In genomic region chr16:67406111-67406593, GRCh38 we compare ENCODE assay signal across 15 cellular contexts. TPM values are rescaled to one million over a fixed set of nuclear protein-coding genes. Genes with fewer than 3 reads are reported as not detected.
DNase-seq lines count a peak whose midpoint lies in the region; ATAC-seq and TF ChIP-seq lines count a peak whose summit lies in the region.
"Had no signal": no experiment of that assay in that cellular context is flagged by ENCODE, and none has a peak within 500 bp of the region (broad histone marks: within the 10 kb centered on the region; RNA-seq: fewer than 3 reads in every experiment).

No MANE protein-coding gene starts in this region.

- intact Hi-C loops in activated CD4-positive, alpha-beta T cell treated with anti-CD3 and anti-CD28 coated beads, Interleukin-2, amount 10 ng/mL, durations not matched to agents 24 days and 14 days (cut with micrococcal nuclease): no loop called here

- H3K79me2 ChIP-seq in ACC112 (ENCODE audit: control insufficient read depth, insufficient read depth, low read length, unreplicated experiment): no peaks in the 10 kb centered on the region
- H3K79me2 ChIP-seq in SK-N-SH (ENCODE audit: insufficient read depth): peaks cover 23% of the 10 kb centered on the region

- H3K4me2 ChIP-seq in SK-N-SH: peak overlapping the region; percentile 66

- H3K27me3 Mint-ChIP-seq in osteocyte (ENCODE audit: unreplicated experiment): no peaks in the 10 kb centered on the region
- peaks cover 5% of the 10 kb centered on the region for H3K27me3 Mint-ChIP-seq in activated CD4-positive, alpha-beta T cell treated with anti-CD3 and anti-CD28 coated beads, Interleukin-2, amount 10 ng/mL, durations not matched to agents 24 days and 14 days

- H3K4me3 Mint-ChIP-seq in osteocyte (ENCODE audit: unreplicated experiment): no peak overlapping the region
- no peak overlapping the region for H3K4me3 Mint-ChIP-seq in activated CD4-positive, alpha-beta T cell treated with anti-CD3 and anti-CD28 coated beads, Interleukin-2, amount 10 ng/mL, durations not matched to agents 24 days and 14 days
- H3K4me3 Mint-ChIP-seq: activated naive CD4-positive, alpha-beta T cell treated with anti-CD3 and anti-CD28 coated beads, Interleukin-2, amount 50 U/mL, for 24 hours; naive thymus-derived CD4-positive, alpha-beta T cell; stimulated activated memory B cell treated with anti-CD40 and anti-IgM and Interleukin-4, amounts not matched to agents 10 μg/mL and 1 μg/mL and 100 μg/mL, for 72 hours had no signal

- peaks cover 24% of the 10 kb centered on the region for H3K4me1 Mint-ChIP-seq in osteocyte (ENCODE audit: unreplicated experiment)
- no peaks in the 10 kb centered on the region for H3K4me1 Mint-ChIP-seq in activated CD4-positive, alpha-beta T cell treated with anti-CD3 and anti-CD28 coated beads, Interleukin-2, amount 10 ng/mL, durations not matched to agents 24 days and 14 days
- H3K4me1 Mint-ChIP-seq: activated naive CD4-positive, alpha-beta T cell treated with anti-CD3 and anti-CD28 coated beads, Interleukin-2, amount 50 U/mL, for 24 hours; naive thymus-derived CD4-positive, alpha-beta T cell; stimulated activated memory B cell treated with anti-CD40 and anti-IgM and Interleukin-4, amounts not matched to agents 10 μg/mL and 1 μg/mL and 100 μg/mL, for 72 hours had no signal

- H3K27ac ChIP-seq in ACC112 (ENCODE audit: low read depth, low read length): peak overlapping the region; percentile 74
- peak overlapping the region; percentile 78 to 98 for H3K27ac ChIP-seq in SK-N-SH (ENCODE audit: low read depth in 2 of 2, low read length in 1 of 2)

- no peaks in the 10 kb centered on the region for H3K27me3 ChIP-seq in ACC112 (ENCODE audit: insufficient read depth, low read length)
- H3K27me3 ChIP-seq in SK-N-SH (ENCODE audit: insufficient read depth): no peaks in the 10 kb centered on the region

- H3F3A ChIP-seq in SK-N-SH (replicated peaks; ENCODE audit: insufficient read depth): peaks cover 21% of the 10 kb centered on the region

- H3K9ac ChIP-seq in SK-N-SH: peak overlapping the region; percentile 66

- H3K9me3 ChIP-seq in SK-N-SH: no peaks in the 10 kb centered on the region

- POLR2A ChIA-PET in SK-N-SH (lab: Yijun Ruan, JAX): interaction anchor here (1.5 kb wide), 1 partner anchor 10 kb away, joined by 6 read pairs; no protein-coding TSS in a partner anchor

- TF ChIP-seq CTCF in SK-N-SH (IDR thresholded peaks at IDR 0.05) (no peak), fibroblast of pulmonary artery (IDR thresholded peaks at IDR 0.05; ENCODE audit: low read length, missing control alignments) (no peak), osteocyte (IDR thresholded peaks at IDR 0.05) (no peak)

- DNase-seq in SK-N-SH (no peak), fibroblast of pulmonary artery (ENCODE audit: low read depth) (peak; percentile 38), osteocyte (ENCODE audit: extremely low spot score, unreplicated experiment) (no peak), GF-D8 (lab: John Stamatoyannopoulos, UW) (no peak), SKM-1 treated with dmso at 0.1 percent for 144 hours (lab: John Stamatoyannopoulos, UW; ENCODE audit: unreplicated experiment) (no peak)
- DNase-seq in activated CD4-positive, alpha-beta T cell treated with anti-CD3 and anti-CD28 coated beads, Interleukin-2, amount 10 ng/mL, durations not matched to agents 24 days and 14 days: no peak
- DNase-seq: activated CD4-positive, alpha-beta T cell treated with anti-CD3 and anti-CD28 coated beads, Interleukin-2, amount 50 U/mL, for 48 hours; effector CD4-positive, alpha-beta T cell; naive thymus-derived CD4-positive, alpha-beta T cell; NCI-H1436; NCI-H82 had no signal

- TF ChIP-seq RAD21 in SK-N-SH (IDR thresholded peaks at IDR 0.05; ENCODE audit: low read length): no peak

- CTCF ChIA-PET in SK-N-SH (lab: Yijun Ruan, JAX): interaction anchor here (0.8 to 1.9 kb wide), 4 partner anchors 8 to 60 kb away, joined by 4 to 6 read pairs (median 4); partner anchors contain the start of gene TPPP3

- H3K36me3 ChIP-seq in ACC112 (ENCODE audit: insufficient read depth, low read length): no peaks in the 10 kb centered on the region
- H3K36me3 ChIP-seq in SK-N-SH (replicated peaks in 1 of 2; ENCODE audit: control insufficient read depth in 1 of 2, insufficient read depth in 2 of 2, low read length in 1 of 2): peaks cover 0 to 6% of the 10 kb centered on the region in 2 experiments

- H4K20me1 ChIP-seq in SK-N-SH (ENCODE audit: insufficient read depth): no peaks in the 10 kb centered on the region

- no peaks in the 10 kb centered on the region for H3K9me3 Mint-ChIP-seq in osteocyte (ENCODE audit: unreplicated experiment)
- no peaks in the 10 kb centered on the region for H3K9me3 Mint-ChIP-seq in activated CD4-positive, alpha-beta T cell treated with anti-CD3 and anti-CD28 coated beads, Interleukin-2, amount 10 ng/mL, durations not matched to agents 24 days and 14 days
- H3K9me3 Mint-ChIP-seq: activated naive CD4-positive, alpha-beta T cell treated with anti-CD3 and anti-CD28 coated beads, Interleukin-2, amount 50 U/mL, for 24 hours; stimulated activated memory B cell treated with anti-CD40 and anti-IgM and Interleukin-4, amounts not matched to agents 10 μg/mL and 1 μg/mL and 100 μg/mL, for 72 hours had no signal

- 78% methylated on average over 15 of the region's 15 CpGs for WGBS in SK-N-SH (ENCODE audit: low lambda C conversion rate)

- ATAC-seq in GM19455 (IDR thresholded peaks at IDR 0.05; ENCODE audit: unreplicated experiment): no peak
- ATAC-seq: naive thymus-derived CD4-positive, alpha-beta T cell; stimulated activated memory B cell treated with anti-CD40 and anti-IgM and Interleukin-4, amounts not matched to agents 10 μg/mL and 1 μg/mL and 100 μg/mL, for 72 hours had no signal

- peaks cover 4% of the 10 kb centered on the region for H3K36me3 Mint-ChIP-seq in osteocyte (ENCODE audit: unreplicated experiment)
- H3K36me3 Mint-ChIP-seq in activated CD4-positive, alpha-beta T cell treated with anti-CD3 and anti-CD28 coated beads, Interleukin-2, amount 10 ng/mL, durations not matched to agents 24 days and 14 days (ENCODE audit: low read depth): no peaks in the 10 kb centered on the region
- H3K36me3 Mint-ChIP-seq: activated naive CD4-positive, alpha-beta T cell treated with anti-CD3 and anti-CD28 coated beads, Interleukin-2, amount 50 U/mL, for 24 hours; naive thymus-derived CD4-positive, alpha-beta T cell; stimulated activated memory B cell treated with anti-CD40 and anti-IgM and Interleukin-4, amounts not matched to agents 10 μg/mL and 1 μg/mL and 100 μg/mL, for 72 hours had no signal

- H2AFZ ChIP-seq in ACC112 (ENCODE audit: low read length, unreplicated experiment) (peak overlapping the region; percentile 37), SK-N-SH (ENCODE audit: low read depth) (no peak overlapping the region)

- peak overlapping the region; percentile 23 for H3K27ac Mint-ChIP-seq in osteocyte (ENCODE audit: unreplicated experiment)
- no peak overlapping the region for H3K27ac Mint-ChIP-seq in activated CD4-positive, alpha-beta T cell treated with anti-CD3 and anti-CD28 coated beads, Interleukin-2, amount 10 ng/mL, durations not matched to agents 24 days and 14 days
- H3K27ac Mint-ChIP-seq: activated naive CD4-positive, alpha-beta T cell treated with anti-CD3 and anti-CD28 coated beads, Interleukin-2, amount 50 U/mL, for 24 hours; naive thymus-derived CD4-positive, alpha-beta T cell; stimulated activated memory B cell treated with anti-CD40 and anti-IgM and Interleukin-4, amounts not matched to agents 10 μg/mL and 1 μg/mL and 100 μg/mL, for 72 hours had no signal

- no peak for TF ChIP-seq EP300 in SK-N-SH (IDR thresholded peaks at IDR 0.05; ENCODE audit: borderline replicate concordance in 1 of 2, low read depth in 1 of 2, low read length in 1 of 2)

- H3K4me3 ChIP-seq in ACC112 (ENCODE audit: low read depth, low read length): no peak overlapping the region; the same call in 1 of the 2 replicates
- H3K4me3 ChIP-seq in SK-N-SH (ENCODE audit: low read depth in 2 of 2, low read length in 1 of 2): no peak overlapping the region
- H3K4me3 ChIP-seq in fibroblast of pulmonary artery (replicated peaks; ENCODE audit: low read depth, low read length): no peak overlapping the region

- H3K9me2 ChIP-seq in SK-N-SH: no peaks in the 10 kb centered on the region

- H3K4me1 ChIP-seq in ACC112 (ENCODE audit: control insufficient read depth, insufficient read depth, low read length, unreplicated experiment) (peaks cover 30% of the 10 kb centered on the region), SK-N-SH (ENCODE audit: control insufficient read depth in 1 of 2, insufficient read depth in 2 of 2, low read depth in 1 of 2, low read length in 1 of 2) (peaks cover 22 to 30% of the 10 kb centered on the region in 2 experiments; a peak in 3 of 4 replicates)

RNA-seq across cellular contexts. Expression of gene ZDHHC1, which starts 10.1 kb away (rescaled TPM):
- 14.2 and 15.8 TPM in 2 replicates for polyA plus RNA-seq in SK-N-SH (2012; rRNA removed)
- 6.2 and 10.5 TPM in 2 replicates for polyA plus RNA-seq in SK-N-SH (2012; cell fraction: cytosol; rRNA removed)
- 39.7 and 44.1 TPM in 2 replicates for polyA plus RNA-seq in SK-N-SH (2012; cell fraction: nucleus; rRNA removed)
- 13.5 and 15.4 TPM in 2 replicates for total RNA-seq in osteocyte
- 0.54 and 0.85 TPM in 2 replicates for total RNA-seq in activated CD4-positive, alpha-beta T cell treated with anti-CD3 and anti-CD28 coated beads, Interleukin-2, amount 10 ng/mL, durations not matched to agents 24 days and 14 days
- polyA plus RNA-seq: naive thymus-derived CD4-positive, alpha-beta T cell had no signal

RNA-seq across cellular contexts. Expression of gene TPPP3, which starts 12.9 kb away (rescaled TPM):
- polyA plus RNA-seq in SK-N-SH (2012; rRNA removed): 33.5 and 36.2 TPM in 2 replicates
- polyA plus RNA-seq in SK-N-SH (2012; cell fraction: cytosol; rRNA removed): 22.8 and 30.9 TPM in 2 replicates
- polyA plus RNA-seq in SK-N-SH (2012; cell fraction: nucleus; rRNA removed): 21.8 and 23.5 TPM in 2 replicates
- total RNA-seq in osteocyte: 1.4 and 1.5 TPM in 2 replicates
- total RNA-seq in activated CD4-positive, alpha-beta T cell treated with anti-CD3 and anti-CD28 coated beads, Interleukin-2, amount 10 ng/mL, durations not matched to agents 24 days and 14 days: not detected in 2 replicates

RNA-seq across cellular contexts. Expression of gene HSD11B2, which starts 24.8 kb away (rescaled TPM):
- polyA plus RNA-seq in SK-N-SH (2012; rRNA removed): 0.19 and 0.23 TPM in 2 replicates
- polyA plus RNA-seq in SK-N-SH (2012; cell fraction: cytosol; rRNA removed): 0.08 and 0.10 TPM in 2 replicates
- 0.58 and 0.75 TPM in 2 replicates for polyA plus RNA-seq in SK-N-SH (2012; cell fraction: nucleus; rRNA removed)
- 0.40 and 0.68 TPM in 2 replicates for total RNA-seq in osteocyte
- total RNA-seq in activated CD4-positive, alpha-beta T cell treated with anti-CD3 and anti-CD28 coated beads, Interleukin-2, amount 10 ng/mL, durations not matched to agents 24 days and 14 days: 3.5 and 5.2 TPM in 2 replicates
- polyA plus RNA-seq: naive thymus-derived CD4-positive, alpha-beta T cell had no signal
